ENCODE assay signal across 11 cellular contexts in genomic region chr11:93570759-93571413, GRCh38. TPM values are rescaled to one million over a fixed set of nuclear protein-coding genes. Genes with fewer than 3 reads are reported as not detected.
DNase-seq lines count a peak whose midpoint lies in the region; ATAC-seq and TF ChIP-seq lines count a peak whose summit lies in the region.
"Had no signal": no experiment of that assay in that cellular context is flagged by ENCODE, and none has a peak within 500 bp of the region (broad histone marks: within the 10 kb centered on the region; RNA-seq: fewer than 3 reads in every experiment).

No MANE protein-coding gene starts in this region.

- H3K27ac Mint-ChIP-seq in activated T-helper 1 cell treated with anti-CD3 and anti-CD28 coated beads, Interleukin-12 subunit alpha, Interleukin-12 subunit beta, Interleukin-2, Interleukin-4 antibody, amounts not matched to agents 30 ng/mL and 10 ng/mL and 1 ng/mL, durations not matched to agents 14 hours and 24 hours and 36 hours = no peak overlapping the region
- H3K27ac Mint-ChIP-seq: immature natural killer cell had no signal

- peaks cover 4% of the 10 kb centered on the region for H3K27me3 Mint-ChIP-seq in activated T-helper 1 cell treated with anti-CD3 and anti-CD28 coated beads, Interleukin-12 subunit alpha, Interleukin-12 subunit beta, Interleukin-2, Interleukin-4 antibody, amounts not matched to agents 30 ng/mL and 10 ng/mL and 1 ng/mL, durations not matched to agents 14 hours and 24 hours and 36 hours (ENCODE audit: insufficient read depth)

- no peaks in the 10 kb centered on the region for H3K36me3 Mint-ChIP-seq in activated T-helper 1 cell treated with anti-CD3 and anti-CD28 coated beads, Interleukin-12 subunit alpha, Interleukin-12 subunit beta, Interleukin-2, Interleukin-4 antibody, amounts not matched to agents 30 ng/mL and 10 ng/mL and 1 ng/mL, durations not matched to agents 14 hours and 24 hours and 36 hours (ENCODE audit: low read depth)
- H3K36me3 Mint-ChIP-seq: immature natural killer cell had no signal

- no peaks in the 10 kb centered on the region for H3K4me1 Mint-ChIP-seq in activated T-helper 1 cell treated with anti-CD3 and anti-CD28 coated beads, Interleukin-12 subunit alpha, Interleukin-12 subunit beta, Interleukin-2, Interleukin-4 antibody, amounts not matched to agents 30 ng/mL and 10 ng/mL and 1 ng/mL, durations not matched to agents 14 hours and 24 hours and 36 hours (ENCODE audit: low read depth)
- H3K4me1 Mint-ChIP-seq: immature natural killer cell had no signal

- intact Hi-C loops in activated T-helper 1 cell treated with anti-CD3 and anti-CD28 coated beads, Interleukin-12 subunit alpha, Interleukin-12 subunit beta, Interleukin-2, Interleukin-4 antibody, amounts not matched to agents 30 ng/mL and 10 ng/mL and 1 ng/mL, durations not matched to agents 14 hours and 24 hours and 36 hours (cut with micrococcal nuclease) = no loop called here

- ATAC-seq in HG02623 (IDR thresholded peaks at IDR 0.05; ENCODE audit: unreplicated experiment) = no peak

- no peak overlapping the region for H3K27ac ChIP-seq in WERI-Rb-1
- H3K27ac ChIP-seq: ascending aorta had no signal

- H3K9me3 Mint-ChIP-seq in activated T-helper 1 cell treated with anti-CD3 and anti-CD28 coated beads, Interleukin-12 subunit alpha, Interleukin-12 subunit beta, Interleukin-2, Interleukin-4 antibody, amounts not matched to agents 30 ng/mL and 10 ng/mL and 1 ng/mL, durations not matched to agents 14 hours and 24 hours and 36 hours = no peaks in the 10 kb centered on the region

- no peaks in the 10 kb centered on the region for H3K36me3 ChIP-seq in WERI-Rb-1
- H3K36me3 ChIP-seq: ascending aorta had no signal

- H3K4me3 ChIP-seq in foreskin fibroblast (ENCODE audit: low read depth in 1 of 2, low read length in 2 of 2) (no peak overlapping the region), WERI-Rb-1 (ENCODE audit: low read depth, low read length) (no peak overlapping the region)
- H3K4me3 ChIP-seq: ascending aorta had no signal

- no peaks in the 10 kb centered on the region for H3K27me3 ChIP-seq in WERI-Rb-1 (ENCODE audit: insufficient read depth, low read depth, severe bottlenecking)
- H3K27me3 ChIP-seq: ascending aorta had no signal

- H3K9me3 ChIP-seq in WERI-Rb-1 (ENCODE audit: severe bottlenecking) = no peaks in the 10 kb centered on the region
- H3K9me3 ChIP-seq: ascending aorta had no signal

- DNase-seq in H4 (ENCODE audit: low spot score) (peak; percentile 47), RKO (ENCODE audit: low spot score) (peak; percentile 60), foreskin fibroblast (peak; percentile 34 to 61), renal cortical epithelial cell (ENCODE audit: low read depth) (peak; percentile 89), WERI-Rb-1 (no peak), Kasumi-1 (lab: John Stamatoyannopoulos, UW) (no peak)
- no peak for DNase-seq in activated T-helper 1 cell treated with anti-CD3 and anti-CD28 coated beads, Interleukin-12 subunit alpha, Interleukin-12 subunit beta, Interleukin-2, Interleukin-4 antibody, amounts not matched to agents 30 ng/mL and 10 ng/mL and 1 ng/mL, durations not matched to agents 14 hours and 24 hours and 36 hours (ENCODE audit: low spot score)
- DNase-seq: immature natural killer cell; stimulated activated CD4-positive, alpha-beta T cell treated with anti-CD3 and anti-CD28 coated beads, Interleukin-4, amount 100 ng/mL, for 1 hour had no signal

- H3K4me3 Mint-ChIP-seq in activated T-helper 1 cell treated with anti-CD3 and anti-CD28 coated beads, Interleukin-12 subunit alpha, Interleukin-12 subunit beta, Interleukin-2, Interleukin-4 antibody, amounts not matched to agents 30 ng/mL and 10 ng/mL and 1 ng/mL, durations not matched to agents 14 hours and 24 hours and 36 hours = no peak overlapping the region
- H3K4me3 Mint-ChIP-seq: immature natural killer cell had no signal

- TF ChIP-seq CTCF in foreskin fibroblast (IDR thresholded peaks at IDR 0.05; ENCODE audit: low read depth, low read length) (no peak), WERI-Rb-1 (IDR thresholded peaks at IDR 0.05; ENCODE audit: low read depth, low read length) (no peak)

RNA-seq across cellular contexts. Expression of gene SMCO4, which starts 27.7 kb away (rescaled TPM):
- total RNA-seq in H4 (2014; rRNA removed; shearing (Covaris generic)) = 22.9 and 75.8 TPM in 2 replicates
- total RNA-seq in renal cortical epithelial cell = 15.6 and 17.5 TPM in 2 replicates
- total RNA-seq in activated T-helper 1 cell treated with anti-CD3 and anti-CD28 coated beads, Interleukin-12 subunit alpha, Interleukin-12 subunit beta, Interleukin-2, Interleukin-4 antibody, amounts not matched to agents 30 ng/mL and 10 ng/mL and 1 ng/mL, durations not matched to agents 14 hours and 24 hours and 36 hours = 33.4 and 34.8 TPM in 2 replicates

Comparison
In these comparisons a context has a peak if more than half of its experiments do, and no peak if none do; other contexts are left out.
1. DNase-seq: peak in H4 (single experiment), RKO (single experiment), foreskin fibroblast (2 of 2) and renal cortical epithelial cell (single experiment); none in WERI-Rb-1 (single experiment), activated T-helper 1 cell treated with anti-CD3 and anti-CD28 coated beads, Interleukin-12 subunit alpha, Interleukin-12 subunit beta, Interleukin-2, Interleukin-4 antibody, amounts not matched to agents 30 ng/mL and 10 ng/mL and 1 ng/mL, durations not matched to agents 14 hours and 24 hours and 36 hours (single experiment) and Kasumi-1 (0 of 2).